In the genomic region with DNA sequence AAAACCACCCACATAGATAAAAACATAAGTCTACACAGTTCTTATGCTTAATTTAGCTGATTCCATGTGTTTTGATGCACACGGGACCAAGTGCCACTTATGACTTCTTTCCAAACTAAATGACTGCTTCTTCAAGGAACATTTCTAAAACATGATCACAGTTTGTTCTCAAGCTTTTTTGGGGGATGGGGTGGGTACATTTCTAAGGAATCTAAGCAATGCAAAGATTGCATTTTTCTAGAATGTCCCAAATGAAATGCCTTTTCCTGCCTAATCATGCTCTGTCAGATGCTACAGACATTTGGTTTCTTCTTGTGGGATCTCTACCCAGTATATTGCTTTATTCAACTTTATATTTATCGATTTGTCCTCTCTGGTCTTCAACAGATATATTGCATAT, we compare ENCODE assay signal across 23 cellular contexts.
A peak's percentile ranks its signal among the peaks of the same experiment; 100 is the strongest.
DNase-seq lines count a peak whose midpoint lies in the region; ATAC-seq, FAIRE-seq and TF ChIP-seq lines count a peak whose summit lies in the region.
"Had no signal": no experiment of that assay in that cellular context is flagged by ENCODE, and none has a peak within 500 bp of the region (broad histone marks: within the 10 kb centered on the region; RNA-seq: fewer than 3 reads in every experiment).

No MANE protein-coding gene starts in this region.

- H4K20me1 ChIP-seq in GM23248 (ENCODE audit: insufficient read depth): no peaks in the 10 kb centered on the region

- in situ Hi-C loops in GM23248 (cut with MboI): no loop called here

- H3K9me3 ChIP-seq in GM23248 (ENCODE audit: low read depth) (no peaks in the 10 kb centered on the region), skeletal muscle satellite cell (replicated peaks; ENCODE audit: low read length) (no peaks in the 10 kb centered on the region)

- no peak for TF ChIP-seq CTCF in fibroblast of pulmonary artery (IDR thresholded peaks at IDR 0.05; ENCODE audit: low read length, missing control alignments)

- H3K36me3 ChIP-seq in GM23248 (ENCODE audit: low read depth) (no peaks in the 10 kb centered on the region), skeletal muscle satellite cell (ENCODE audit: insufficient read depth, low read length) (no peaks in the 10 kb centered on the region)

- no peak overlapping the region for H3K27ac ChIP-seq in GM23248
- H3K27ac ChIP-seq: RWPE1 had no signal

- WGBS in GM23248 (ENCODE audit: low coverage in 1 of 2, low lambda C conversion rate in 2 of 2, missing lambda C conversion rate in 2 of 2), 2 experiments: 71% methylated on average over 2 of the region's 2 CpGs

- no peak overlapping the region for H3K9ac ChIP-seq in GM23248
- H3K9ac ChIP-seq in skeletal muscle satellite cell (ENCODE audit: low read depth, low read length): peak overlapping the region; percentile 59

- H3K4me2 ChIP-seq in GM23248 (ENCODE audit: unreplicated experiment): peak overlapping the region; percentile 21
- H3K4me2 ChIP-seq in skeletal muscle satellite cell (ENCODE audit: low read length): peak overlapping the region; percentile 11

- peak overlapping the region; percentile 38; the same call in 1 of the 2 replicates for H2AFZ ChIP-seq in GM23248

- ATAC-seq in GM18519 (IDR thresholded peaks at IDR 0.05; ENCODE audit: low FRiP score, unreplicated experiment): no peak
- ATAC-seq: activated CD8-positive, alpha-beta T cell treated with anti-CD3 and anti-CD28 coated beads for 36 hours; HCT116; K562; sciatic nerve had no signal

- H3K27me3 ChIP-seq in GM23248 (replicated peaks; ENCODE audit: insufficient read depth) (no peaks in the 10 kb centered on the region), skeletal muscle satellite cell (ENCODE audit: control insufficient read depth, insufficient read depth, low read length) (no peaks in the 10 kb centered on the region)

- no peak for FAIRE-seq in H54 (lab: Jason Lieb, UNC)
- FAIRE-seq: K562 had no signal

- H3K4me1 ChIP-seq in GM23248 (ENCODE audit: insufficient read depth) (peaks cover 15% of the 10 kb centered on the region), skeletal muscle satellite cell (ENCODE audit: control insufficient read depth, insufficient read depth, low read length) (peaks cover 29% of the 10 kb centered on the region)

- peak; percentile 27 for DNase-seq in GM23248
- DNase-seq in astrocyte of the hippocampus (ENCODE audit: low read depth, low spot score): peak; percentile 56
- DNase-seq in fibroblast of pulmonary artery (ENCODE audit: low read depth): peak; percentile 83
- DNase-seq in H54 (ENCODE audit: insufficient read length, low spot score): no peak
- no peak for DNase-seq in NCI-H2081 (lab: John Stamatoyannopoulos, UW)
- no peak for DNase-seq in AML-193 (lab: John Stamatoyannopoulos, UW)
- DNase-seq: activated CD8-positive, alpha-beta T cell treated with anti-CD3 and anti-CD28 coated beads for 36 hours; activated naive CD4-positive, alpha-beta T cell treated with Interleukin-2 at 50 U/mL for 16 hours; amygdala; CD4-positive, alpha-beta memory T cell; midbrain; MM.1S; NCI-H146; NCI-H2171 treated with DMSO at 0.1 percent for 48 hours; NCI-H526 treated with DMSO at 0.1 percent for 48 hours; stimulated activated CD4-positive, alpha-beta T cell treated with anti-CD3 and anti-CD28 coated beads, Interleukin-1b, Interleukin-23, amount 100 ng/mL, for 48 hours; SW 1271 had no signal

- no peaks in the 10 kb centered on the region for H3K79me2 ChIP-seq in GM23248 (ENCODE audit: insufficient read depth)

- no peaks in the 10 kb centered on the region for H3F3A ChIP-seq in GM23248 (ENCODE audit: insufficient read depth)

- no peaks in the 10 kb centered on the region for H3K9me2 ChIP-seq in GM23248 (ENCODE audit: insufficient read depth)

- H3K4me3 ChIP-seq in GM23248: no peak overlapping the region
- H3K4me3 ChIP-seq in fibroblast of pulmonary artery (replicated peaks; ENCODE audit: low read depth, low read length): no peak overlapping the region
- H3K4me3 ChIP-seq in skeletal muscle satellite cell (ENCODE audit: low read length): no peak overlapping the region
- H3K4me3 ChIP-seq: K562 had no signal

- TF ChIP-seq POLR2A in H54 (IDR thresholded peaks at IDR 0.05; ENCODE audit: low read depth, low read length): no peak

Comparison
In these comparisons a context has a peak if more than half of its experiments do, and no peak if none do; other contexts are left out.
1. DNase-seq: peak in GM23248 (single experiment), astrocyte of the hippocampus (single experiment) and fibroblast of pulmonary artery (single experiment); none in H54 (single experiment), NCI-H2081 (0 of 2) and AML-193 (0 of 2).